21 cellular contexts compared by ENCODE assay signal in the genomic region with DNA sequence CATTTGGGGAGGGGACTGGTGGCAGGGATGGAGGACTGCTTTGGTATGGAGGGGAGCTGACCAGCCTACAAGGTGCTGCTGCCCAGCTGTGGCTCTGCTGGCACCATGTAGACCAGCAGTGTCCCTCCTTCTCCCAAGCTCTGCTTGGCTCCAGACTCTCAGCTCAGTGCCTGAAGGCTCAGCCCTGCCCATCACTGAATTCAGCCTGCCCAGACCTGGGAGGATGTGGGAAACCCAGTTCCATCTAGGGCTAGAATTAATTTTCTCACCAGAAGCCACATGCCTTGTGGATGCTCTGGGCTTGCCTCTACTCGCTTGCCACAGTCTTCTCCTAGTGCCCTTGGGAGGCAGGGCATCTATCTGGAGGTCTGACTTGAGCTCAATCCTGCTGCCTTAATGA.
DNase-seq lines count a peak whose midpoint lies in the region; ATAC-seq, FAIRE-seq and TF ChIP-seq lines count a peak whose summit lies in the region.
"Had no signal": no experiment of that assay in that cellular context is flagged by ENCODE, and none has a peak within 500 bp of the region (broad histone marks: within the 10 kb centered on the region; RNA-seq: fewer than 3 reads in every experiment).

No MANE protein-coding gene starts in this region.

- no peaks in the 10 kb centered on the region for H3K27me3 Mint-ChIP-seq in central memory CD8-positive, alpha-beta T cell
- H3K27me3 Mint-ChIP-seq in natural killer cell (ENCODE audit: low read depth in 2 of 2) (no peaks in the 10 kb centered on the region), T-helper 17 cell (no peaks in the 10 kb centered on the region)

- H3K27me3 ChIP-seq in BLaER1 treated with 17β-estradiol and CSF1 and Interleukin-3, amounts not matched to agents 10 nM and 100 nM: no peaks in the 10 kb centered on the region
- H3K27me3 ChIP-seq: gastrocnemius medialis, neutrophil had no signal

- no peak for DNase-seq in GM12891 (ENCODE audit: insufficient read length, low spot score)
- DNase-seq in central memory CD8-positive, alpha-beta T cell (ENCODE audit: low spot score in 2 of 2): no peak
- DNase-seq in natural killer cell: no peak
- DNase-seq in middle frontal gyrus (ENCODE audit: extremely low spot score, low spot score): no peak
- DNase-seq in dermis blood vessel endothelial cell: no peak
- no peak for DNase-seq in T-helper 17 cell
- DNase-seq: activated CD4-positive, alpha-beta T cell treated with anti-CD3 and anti-CD28 coated beads for 48 hours; activated naive CD4-positive, alpha-beta T cell; activated T-cell treated with anti-CD3 and anti-CD28 coated beads for 4 hours; CD8-positive, alpha-beta T cell; erythroblast; gastrocnemius medialis; lower lobe of right lung; NCI-H1092 treated with DMSO at 0.1 percent for 48 hours; NCI-H2029; NCI-H345; PC-3; psoas muscle had no signal

- H3K27ac ChIP-seq in BLaER1 treated with 17β-estradiol and CSF1 and Interleukin-3, amounts not matched to agents 10 nM and 100 nM: peak overlapping the region in 4 of 11 experiments; percentile 2 to 71 (median 36); a peak in 6 of 22 replicates
- H3K27ac ChIP-seq: lower lobe of right lung, psoas muscle had no signal

- H3K4me2 ChIP-seq in BLaER1 treated with 17β-estradiol and CSF1 and Interleukin-3, amounts not matched to agents 10 nM and 100 nM: peak overlapping the region; percentile 74 to 89 (median 85)

- TF ChIP-seq CTCF in natural killer cell (IDR thresholded peaks at IDR 0.05): no peak

- FAIRE-seq in GM12891 (lab: Jason Lieb, UNC): peak; percentile 59
- FAIRE-seq: GM12878 had no signal

- no peaks in the 10 kb centered on the region for H3K9me3 Mint-ChIP-seq in central memory CD8-positive, alpha-beta T cell
- no peaks in the 10 kb centered on the region for H3K9me3 Mint-ChIP-seq in natural killer cell
- H3K9me3 Mint-ChIP-seq: CD8-positive, alpha-beta T cell had no signal

- ATAC-seq in central memory CD8-positive, alpha-beta T cell (replicated peaks; ENCODE audit: extremely low read depth, poor library complexity, severe bottlenecking): no peak
- peak in 1 of 3 donors; percentile 38 for ATAC-seq in natural killer cell
- no peak for ATAC-seq in T-helper 17 cell
- ATAC-seq: CD8-positive, alpha-beta T cell; gastrocnemius medialis; GM12878; lower lobe of right lung; PC-3; psoas muscle had no signal

- H3K36me3 Mint-ChIP-seq in central memory CD8-positive, alpha-beta T cell (ENCODE audit: insufficient read depth): peaks cover 2% of the 10 kb centered on the region
- H3K36me3 Mint-ChIP-seq in natural killer cell (no peaks in the 10 kb centered on the region), T-helper 17 cell (ENCODE audit: low read depth) (no peaks in the 10 kb centered on the region)
- H3K36me3 Mint-ChIP-seq: CD8-positive, alpha-beta T cell had no signal

- peak overlapping the region; percentile 20 for H3K27ac Mint-ChIP-seq in central memory CD8-positive, alpha-beta T cell (ENCODE audit: low read depth)
- H3K27ac Mint-ChIP-seq in natural killer cell: peak overlapping the region; percentile 38 to 83
- H3K27ac Mint-ChIP-seq in T-helper 17 cell: no peak overlapping the region
- H3K27ac Mint-ChIP-seq: CD8-positive, alpha-beta T cell had no signal

- intact Hi-C loops in natural killer cell (cut with micrococcal nuclease): no loop called here

- TF ChIP-seq POLR2A in GM12891 (IDR thresholded peaks at IDR 0.05; ENCODE audit: low read depth, low read length): no peak

- no peaks in the 10 kb centered on the region for H4K20me1 ChIP-seq in BLaER1 treated with 17β-estradiol and CSF1 and Interleukin-3, amounts not matched to agents 10 nM and 100 nM

- peaks cover 65 to 97% (median 94%) of the 10 kb centered on the region in 10 experiments for H3K4me1 ChIP-seq in BLaER1 treated with 17β-estradiol and CSF1 and Interleukin-3, amounts not matched to agents 10 nM and 100 nM

- no peaks in the 10 kb centered on the region for H3K9me3 ChIP-seq in BLaER1 treated with 17β-estradiol and CSF1 and Interleukin-3, amounts not matched to agents 10 nM and 100 nM (replicated peaks in 1 of 11)
- H3K9me3 ChIP-seq in T-helper 17 cell (ENCODE audit: control insufficient read depth, low read length, poor library complexity, severe bottlenecking): no peaks in the 10 kb centered on the region
- H3K9me3 ChIP-seq: gastrocnemius medialis, lower lobe of right lung, neutrophil, psoas muscle had no signal

- no peaks in the 10 kb centered on the region for H3K36me3 ChIP-seq in BLaER1 treated with 17β-estradiol and CSF1 and Interleukin-3, amounts not matched to agents 10 nM and 100 nM
- H3K36me3 ChIP-seq: gastrocnemius medialis, lower lobe of right lung, neutrophil had no signal

- H3K4me1 Mint-ChIP-seq in central memory CD8-positive, alpha-beta T cell: peaks cover 89% of the 10 kb centered on the region
- H3K4me1 Mint-ChIP-seq in natural killer cell (peaks cover 84 to 90% of the 10 kb centered on the region in 2 donors), T-helper 17 cell (peaks cover 70% of the 10 kb centered on the region)

- peak overlapping the region; percentile 40 for H3K4me3 Mint-ChIP-seq in central memory CD8-positive, alpha-beta T cell
- H3K4me3 Mint-ChIP-seq in natural killer cell: peak overlapping the region; percentile 56
- H3K4me3 Mint-ChIP-seq in T-helper 17 cell: no peak overlapping the region
- H3K4me3 Mint-ChIP-seq: CD8-positive, alpha-beta T cell had no signal

- H3K4me3 ChIP-seq in BLaER1 treated with 17β-estradiol and CSF1 and Interleukin-3, amounts not matched to agents 10 nM and 100 nM: no peak overlapping the region
- H3K4me3 ChIP-seq: gastrocnemius medialis, GM12878, lower lobe of right lung, psoas muscle had no signal

- no peak overlapping the region for H3K9ac ChIP-seq in BLaER1 treated with 17β-estradiol and CSF1 and Interleukin-3, amounts not matched to agents 10 nM and 100 nM

TF ChIP-seq in GM12891, 5 proteins besides CTCF, POLR2A, EP300 and RAD21:
- TF ChIP-seq POLR2AphosphoS5 (IDR thresholded peaks at IDR 0.05; ENCODE audit: low read depth, low read length) (no peak), PAX5 (IDR thresholded peaks at IDR 0.05; ENCODE audit: insufficient read depth, low read length, severe bottlenecking) (no peak), POU2F2 (IDR thresholded peaks at IDR 0.05; ENCODE audit: low read depth, low read length) (no peak)
